ENCODE assay signal across 1 cellular context in genomic region chr3:49666592-49666991, GRCh38.
TF ChIP-seq lines count a peak whose summit lies in the region.

No MANE protein-coding gene starts in this region.

TF ChIP-seq in HepG2, 621 proteins besides CTCF, POLR2A, EP300 and RAD21 (continued from another document and continues in another):
- TF ChIP-seq ZNF597 (CRISPR knock-in tag; IDR thresholded peaks at IDR 0.05): no peak
- no peak for TF ChIP-seq ZNF468 (CRISPR knock-in tag; IDR thresholded peaks at IDR 0.05)
- TF ChIP-seq STAT5B (CRISPR knock-in tag; IDR thresholded peaks at IDR 0.05): no peak
- no peak for TF ChIP-seq ZNF552 (CRISPR knock-in tag; IDR thresholded peaks at IDR 0.05; ENCODE audit: borderline replicate concordance)
- peak; percentile 86 for TF ChIP-seq ESRRA (CRISPR knock-in tag; IDR thresholded peaks at IDR 0.05; ENCODE audit: low read depth)
- TF ChIP-seq ZNF788 (CRISPR knock-in tag; IDR thresholded peaks at IDR 0.05; ENCODE audit: borderline replicate concordance): peak; percentile 62; the same call in 1 of the 2 replicates
- TF ChIP-seq TARDBP (CRISPR knock-in tag; IDR thresholded peaks at IDR 0.05): peak; percentile 56; the same call in 1 of the 2 replicates
- peak; percentile 74; the same call in 1 of the 2 replicates for TF ChIP-seq DPF2 (CRISPR knock-in tag; IDR thresholded peaks at IDR 0.05; ENCODE audit: borderline replicate concordance, low read depth)
- TF ChIP-seq ZBTB39 (CRISPR knock-in tag; IDR thresholded peaks at IDR 0.05): no peak
- TF ChIP-seq ZNF484 (CRISPR knock-in tag; IDR thresholded peaks at IDR 0.05; ENCODE audit: borderline replicate concordance, low read depth): no peak
- TF ChIP-seq FLYWCH1 (CRISPR knock-in tag; IDR thresholded peaks at IDR 0.05): no peak
- TF ChIP-seq HCFC1 (IDR thresholded peaks at IDR 0.05; ENCODE audit: low read depth, low read length): no peak
- no peak for TF ChIP-seq ZNF576 (CRISPR knock-in tag; IDR thresholded peaks at IDR 0.05)
- TF ChIP-seq ZNF790 (CRISPR knock-in tag; IDR thresholded peaks at IDR 0.05; ENCODE audit: borderline replicate concordance): no peak
- TF ChIP-seq HNF1A (IDR thresholded peaks at IDR 0.05; ENCODE audit: low read depth): no peak
- TF ChIP-seq HNF1A (CRISPR knock-in tag; IDR thresholded peaks at IDR 0.05; ENCODE audit: borderline replicate concordance): no peak; the same call in 1 of the 2 replicates
- TF ChIP-seq ZNF570 (CRISPR knock-in tag; IDR thresholded peaks at IDR 0.05; ENCODE audit: borderline replicate concordance): no peak
- TF ChIP-seq ZNF20 (CRISPR knock-in tag; IDR thresholded peaks at IDR 0.05): no peak
- peak; percentile 77 for TF ChIP-seq RARA (CRISPR knock-in tag; IDR thresholded peaks at IDR 0.05)
- TF ChIP-seq RNF219 (CRISPR knock-in tag; IDR thresholded peaks at IDR 0.05): no peak
- TF ChIP-seq ZMYM2 (CRISPR knock-in tag; IDR thresholded peaks at IDR 0.05): 0 out of 2 replicates have a peak, but pooled peaks have one; percentile 26
- TF ChIP-seq MEIS1 (CRISPR knock-in tag; IDR thresholded peaks at IDR 0.05; ENCODE audit: borderline replicate concordance): no peak; the same call in 1 of the 2 replicates
- peak; percentile 19; the same call in 1 of the 2 replicates for TF ChIP-seq ARID3A (IDR thresholded peaks at IDR 0.05; ENCODE audit: low read depth, low read length)
- 0 out of 2 replicates have a peak, but pooled peaks have one; percentile 16 for TF ChIP-seq ZNF792 (CRISPR knock-in tag; IDR thresholded peaks at IDR 0.05)
- peak; percentile 56; the same call in 1 of the 2 replicates for TF ChIP-seq MAZ (IDR thresholded peaks at IDR 0.05; ENCODE audit: borderline replicate concordance, low read depth, low read length)
- peak; percentile 36; the same call in 1 of the 2 replicates for TF ChIP-seq MAZ (CRISPR knock-in tag; IDR thresholded peaks at IDR 0.05; ENCODE audit: low read depth)
- no peak for TF ChIP-seq KLF9 (CRISPR knock-in tag; IDR thresholded peaks at IDR 0.05; ENCODE audit: low read depth)
- 0 out of 2 replicates have a peak, but pooled peaks have one; percentile 65 for TF ChIP-seq SIN3A (IDR thresholded peaks at IDR 0.05; ENCODE audit: borderline replicate concordance, low read depth, low read length)
- TF ChIP-seq ZNF512 (CRISPR knock-in tag; IDR thresholded peaks at IDR 0.05): no peak
- peak; percentile 56 to 77; a peak in 3 of 4 replicates for TF ChIP-seq NR2F1 (CRISPR knock-in tag; IDR thresholded peaks at IDR 0.05)
- peak; percentile 25; the same call in 1 of the 2 replicates for TF ChIP-seq ELF1 (CRISPR knock-in tag; IDR thresholded peaks at IDR 0.05)
- no peak for TF ChIP-seq FOXA1 (IDR thresholded peaks at IDR 0.05)
- no peak for TF ChIP-seq FOXA1 (CRISPR knock-in tag; IDR thresholded peaks at IDR 0.05)
- TF ChIP-seq ZNF160 (CRISPR knock-in tag; IDR thresholded peaks at IDR 0.05): 0 out of 2 replicates have a peak, but pooled peaks have one; percentile 18
- TF ChIP-seq ZNF574 (CRISPR knock-in tag; IDR thresholded peaks at IDR 0.05): no peak
- TF ChIP-seq IRX3 (CRISPR knock-in tag; IDR thresholded peaks at IDR 0.05; ENCODE audit: borderline replicate concordance, low read depth): no peak
- TF ChIP-seq ZBTB2 (CRISPR knock-in tag; IDR thresholded peaks at IDR 0.05; ENCODE audit: low read depth): no peak
- no peak for TF ChIP-seq TERF1 (CRISPR knock-in tag; IDR thresholded peaks at IDR 0.05)
- TF ChIP-seq ZNF10 (CRISPR knock-in tag; IDR thresholded peaks at IDR 0.05; ENCODE audit: borderline replicate concordance, low read depth): no peak
